ENCODE assay signal across 8 cellular contexts in the genomic region with DNA sequence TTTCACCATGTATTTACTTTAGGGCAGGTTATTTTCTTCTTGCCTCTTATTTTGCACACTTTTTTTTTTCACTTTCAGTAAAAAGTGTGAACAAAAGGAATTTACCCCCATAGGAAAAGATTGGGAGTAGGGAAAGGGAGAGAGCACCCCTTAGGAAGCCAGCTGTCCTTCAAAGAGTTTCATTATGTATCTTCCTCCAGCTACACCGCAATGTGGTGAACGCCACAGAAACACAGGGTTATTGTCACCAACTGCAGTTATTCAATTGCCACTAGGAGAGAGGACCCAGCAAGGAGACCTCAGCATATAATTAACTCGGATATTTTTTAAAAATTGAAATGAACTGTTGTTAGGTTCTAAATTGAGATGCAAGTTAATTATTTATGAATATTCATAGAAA.
DNase-seq lines count a peak whose midpoint lies in the region; ATAC-seq and TF ChIP-seq lines count a peak whose summit lies in the region.

No MANE protein-coding gene starts in this region.

- no peaks in the 10 kb centered on the region for H3K79me2 ChIP-seq in hepatocyte

- H2AFZ ChIP-seq in hepatocyte = peak overlapping the region; percentile 90

- H3K27me3 ChIP-seq in hepatocyte = no peaks in the 10 kb centered on the region

- no peak overlapping the region for H3K4me3 ChIP-seq in hepatocyte
- H3K4me3 ChIP-seq in lower leg skin (ENCODE audit: low read depth, poor library complexity, severe bottlenecking) = no peak overlapping the region

- H3K4me3 Mint-ChIP-seq in HFFc6 = peak overlapping the region; percentile 65; the same call in 1 of the 2 replicates

- ATAC-seq in GM18519 (IDR thresholded peaks at IDR 0.05; ENCODE audit: low FRiP score, unreplicated experiment) = peak; percentile 75

- H3K9me2 ChIP-seq in hepatocyte (replicated peaks; ENCODE audit: insufficient read depth) = no peaks in the 10 kb centered on the region

- H3K36me3 ChIP-seq in hepatocyte (replicated peaks; ENCODE audit: insufficient read depth, low read depth) = no peaks in the 10 kb centered on the region

- H4K20me1 ChIP-seq in hepatocyte (ENCODE audit: insufficient read depth, poor library complexity, severe bottlenecking) = no peaks in the 10 kb centered on the region

- DNase-seq in HFFc6 = no peak
- peak; percentile 17 to 68 for DNase-seq in NCI-H2081 (lab: John Stamatoyannopoulos, UW)
- no peak for DNase-seq in hepatocyte (ENCODE audit: low spot score)
- no peak for DNase-seq in DMS 273 (lab: John Stamatoyannopoulos, UW; ENCODE audit: unreplicated experiment)
- no peak for DNase-seq in stimulated activated naive CD4-positive, alpha-beta T cell (lab: John Stamatoyannopoulos, UW)
- no peak for DNase-seq in lower leg skin (ENCODE audit: low spot score in 2 of 2)
- no peak for DNase-seq in NCI-H446 treated with DMSO at 0.1 percent for 48 hours (lab: John Stamatoyannopoulos, UW)

- H3K27ac ChIP-seq in hepatocyte = no peak overlapping the region

- no peaks in the 10 kb centered on the region for H3K36me3 Mint-ChIP-seq in HFFc6 (ENCODE audit: low read depth)

- H3K27me3 Mint-ChIP-seq in HFFc6 (ENCODE audit: insufficient read depth) = peaks cover 2% of the 10 kb centered on the region; the same call in 1 of the 2 replicates

- H3K4me1 ChIP-seq in hepatocyte (ENCODE audit: insufficient read depth) = peaks cover 6% of the 10 kb centered on the region

- 84% methylated on average over 3 of the region's 3 CpGs for WGBS in hepatocyte (ENCODE audit: low lambda C conversion rate, missing lambda C conversion rate)
- 74% methylated on average over 3 of the region's 3 CpGs for WGBS in lower leg skin, 2 donors

- intact Hi-C loops in lower leg skin (cut with DNase I; ENCODE audit: low total_unique reads) = no loop called here

- H3K9me3 ChIP-seq in hepatocyte (ENCODE audit: low read depth) = no peaks in the 10 kb centered on the region

- no peak overlapping the region for H3K27ac Mint-ChIP-seq in HFFc6

- no peak for TF ChIP-seq POLR2A in lower leg skin (IDR thresholded peaks at IDR 0.05)

- peak overlapping the region; percentile 77 for H3K4me2 ChIP-seq in hepatocyte

- TF ChIP-seq CTCF in HFFc6 (IDR thresholded peaks at IDR 0.05) = no peak
- no peak for TF ChIP-seq CTCF in hepatocyte (IDR thresholded peaks at IDR 0.05; ENCODE audit: poor library complexity)
- no peak for TF ChIP-seq CTCF in lower leg skin (IDR thresholded peaks at IDR 0.05)

- no peaks in the 10 kb centered on the region for H3K4me1 Mint-ChIP-seq in HFFc6 (ENCODE audit: low read depth)

- no peaks in the 10 kb centered on the region for H3K9me3 Mint-ChIP-seq in HFFc6

Comparison
In these comparisons a context has a peak if more than half of its experiments do, and no peak if none do; other contexts are left out.
1. DNase-seq: peak in NCI-H2081 (2 of 2); none in HFFc6 (single experiment), hepatocyte (single experiment), DMS 273 (single experiment), stimulated activated naive CD4-positive, alpha-beta T cell (0 of 6), lower leg skin (0 of 2) and NCI-H446 treated with DMSO at 0.1 percent for 48 hours (single experiment).